ENCODE assay signal across 19 cellular contexts in the genomic region with DNA sequence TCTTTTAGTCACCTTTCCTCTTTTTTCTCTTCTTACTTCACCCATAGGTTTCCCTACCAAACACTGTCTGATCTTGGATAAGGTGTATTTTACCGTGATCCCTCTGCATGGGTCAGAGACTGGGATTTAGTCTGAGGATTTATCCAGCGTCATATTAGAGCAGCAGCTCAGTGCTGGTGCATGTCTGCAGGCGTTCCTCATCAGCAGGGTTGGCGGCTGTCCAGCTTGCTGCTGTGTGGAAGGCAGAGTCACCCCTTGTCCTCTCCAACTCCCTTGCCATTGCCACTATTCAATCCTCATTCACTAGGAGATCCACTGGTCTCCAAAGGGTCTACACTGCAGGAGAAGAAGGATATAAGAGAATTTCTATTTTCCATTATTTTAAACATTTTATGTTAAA. TPM values are rescaled to one million over a fixed set of nuclear protein-coding genes. Genes with fewer than 3 reads are reported as not detected.
A peak's percentile ranks its signal among the peaks of the same experiment; 100 is the strongest.
DNase-seq lines count a peak whose midpoint lies in the region; ATAC-seq and TF ChIP-seq lines count a peak whose summit lies in the region.
"Had no signal": no experiment of that assay in that cellular context is flagged by ENCODE, and none has a peak within 500 bp of the region (broad histone marks: within the 10 kb centered on the region; RNA-seq: fewer than 3 reads in every experiment).

No MANE protein-coding gene starts in this region.

- no peak for ATAC-seq in GM19455 (IDR thresholded peaks at IDR 0.05; ENCODE audit: unreplicated experiment)

- H3K36me3 ChIP-seq in MG63 (no peaks in the 10 kb centered on the region), mammary epithelial cell (ENCODE audit: insufficient read depth, low read length) (no peaks in the 10 kb centered on the region)
- H3K36me3 ChIP-seq: BLaER1 treated with 17β-estradiol and CSF1 and Interleukin-3, amounts not matched to agents 10 nM and 100 nM; esophagus squamous epithelium had no signal

- no peak overlapping the region for H2AFZ ChIP-seq in mammary epithelial cell (ENCODE audit: low read depth, low read length)
- H2AFZ ChIP-seq: parathyroid adenoma had no signal

- H3K36me3 Mint-ChIP-seq in activated CD4-positive, alpha-beta T cell treated with anti-CD3 and anti-CD28 coated beads, Interleukin-2, amount 10 ng/mL, durations not matched to agents 24 days and 14 days (ENCODE audit: low read depth), result no peaks in the 10 kb centered on the region
- no peaks in the 10 kb centered on the region for H3K36me3 Mint-ChIP-seq in osteocyte (ENCODE audit: unreplicated experiment)
- H3K36me3 Mint-ChIP-seq: naive B cell had no signal

- WGBS in mammary epithelial cell (ENCODE audit: low coverage, missing lambda C conversion rate), result 81% methylated on average over 2 of the region's 4 CpGs

- H3K4me3 ChIP-seq in MG63 (no peak overlapping the region), mammary epithelial cell (replicated peaks in 1 of 3; ENCODE audit: insufficient read depth in 1 of 3, low read depth in 2 of 3, low read length in 3 of 3) (no peak overlapping the region)
- H3K4me3 ChIP-seq: BLaER1 treated with 17β-estradiol and CSF1 and Interleukin-3, amounts not matched to agents 10 nM and 100 nM; esophagus squamous epithelium; smooth muscle cell had no signal

- dilution Hi-C loops in mammary epithelial cell (cut with HindIII; ENCODE audit: low sequenced_read_pairs), result no loop called here

- H3K27ac Mint-ChIP-seq in activated CD4-positive, alpha-beta T cell treated with anti-CD3 and anti-CD28 coated beads, Interleukin-2, amount 10 ng/mL, durations not matched to agents 24 days and 14 days, result no peak overlapping the region
- no peak overlapping the region for H3K27ac Mint-ChIP-seq in osteocyte (ENCODE audit: unreplicated experiment)

- H3K4me2 ChIP-seq in mammary epithelial cell (ENCODE audit: insufficient read depth, low read depth, low read length), result no peak overlapping the region
- H3K4me2 ChIP-seq: BLaER1 treated with 17β-estradiol and CSF1 and Interleukin-3, amounts not matched to agents 10 nM and 100 nM; smooth muscle cell had no signal

- H3K9me3 ChIP-seq in MG63 (no peaks in the 10 kb centered on the region), mammary epithelial cell (replicated peaks; ENCODE audit: insufficient read depth, low read length) (no peaks in the 10 kb centered on the region)
- H3K9me3 ChIP-seq: BLaER1 treated with 17β-estradiol and CSF1 and Interleukin-3, amounts not matched to agents 10 nM and 100 nM; esophagus squamous epithelium had no signal

- H3K4me1 ChIP-seq in mammary epithelial cell (ENCODE audit: insufficient read depth, low read length), result peaks cover 22% of the 10 kb centered on the region
- H3K4me1 ChIP-seq: parathyroid adenoma had no signal

- H3K27me3 ChIP-seq in MG63 (peaks cover 5% of the 10 kb centered on the region; the same call in 1 of the 2 replicates), mammary epithelial cell (ENCODE audit: insufficient read depth, low read length) (no peaks in the 10 kb centered on the region)
- H3K27me3 ChIP-seq: BLaER1 treated with 17β-estradiol and CSF1 and Interleukin-3, amounts not matched to agents 10 nM and 100 nM had no signal

- DNase-seq in NCI-H2171 treated with DMSO at 0.1 percent for 48 hours (lab: John Stamatoyannopoulos, UW) (peak; percentile 11), NCI-H2171 (lab: John Stamatoyannopoulos, UW) (no peak), MG63 (peak; percentile 30), mammary epithelial cell (peak; percentile 54), mucosa of gallbladder (ENCODE audit: low spot score) (peak; percentile 56), osteocyte (ENCODE audit: extremely low spot score, unreplicated experiment) (no peak)
- no peak for DNase-seq in activated CD4-positive, alpha-beta T cell treated with anti-CD3 and anti-CD28 coated beads, Interleukin-2, amount 10 ng/mL, durations not matched to agents 24 days and 14 days
- DNase-seq: caudate nucleus; esophagus squamous epithelium; glutamatergic neuron; naive B cell; NCI-H146; NCI-H510A treated with DMSO at 0.1 percent for 48 hours; OCI-M1; stimulated activated CD8-positive, alpha-beta memory T cell treated with anti-CD3 and anti-CD28 coated beads, Interleukin-4, amount 100 ng/mL, for 48 hours had no signal

- H3K9ac ChIP-seq in mammary epithelial cell (ENCODE audit: insufficient read depth, low read length), result no peak overlapping the region
- H3K9ac ChIP-seq: BLaER1 treated with 17β-estradiol and CSF1 and Interleukin-3, amounts not matched to agents 10 nM and 100 nM; parathyroid adenoma had no signal

- CTCF ChIA-PET in mammary epithelial cell (lab: Charles Lee; ENCODE audit: low non-redundant PET), result no interaction called here

- H3K9me3 Mint-ChIP-seq in activated CD4-positive, alpha-beta T cell treated with anti-CD3 and anti-CD28 coated beads, Interleukin-2, amount 10 ng/mL, durations not matched to agents 24 days and 14 days, result no peaks in the 10 kb centered on the region
- no peaks in the 10 kb centered on the region for H3K9me3 Mint-ChIP-seq in osteocyte (ENCODE audit: unreplicated experiment)

- no peak overlapping the region for H3K27ac ChIP-seq in mammary epithelial cell (ENCODE audit: insufficient read depth, low read depth, low read length)
- H3K27ac ChIP-seq: BLaER1 treated with 17β-estradiol and CSF1 and Interleukin-3, amounts not matched to agents 10 nM and 100 nM; esophagus squamous epithelium; parathyroid adenoma had no signal

- H3K27me3 Mint-ChIP-seq in activated CD4-positive, alpha-beta T cell treated with anti-CD3 and anti-CD28 coated beads, Interleukin-2, amount 10 ng/mL, durations not matched to agents 24 days and 14 days, result peaks cover 2% of the 10 kb centered on the region
- H3K27me3 Mint-ChIP-seq in osteocyte (ENCODE audit: unreplicated experiment), result peaks cover 2% of the 10 kb centered on the region

- intact Hi-C loops in mammary epithelial cell (cut with micrococcal nuclease), result no loop called here
- intact Hi-C loops in activated CD4-positive, alpha-beta T cell treated with anti-CD3 and anti-CD28 coated beads, Interleukin-2, amount 10 ng/mL, durations not matched to agents 24 days and 14 days (cut with micrococcal nuclease), result loop anchor here (5.0 to 10.0 kb wide), 3 partner anchors 247 to 579 kb away; no protein-coding TSS in a partner anchor

- no peak overlapping the region for H3K4me3 Mint-ChIP-seq in activated CD4-positive, alpha-beta T cell treated with anti-CD3 and anti-CD28 coated beads, Interleukin-2, amount 10 ng/mL, durations not matched to agents 24 days and 14 days
- no peak overlapping the region for H3K4me3 Mint-ChIP-seq in osteocyte (ENCODE audit: unreplicated experiment)
- H3K4me3 Mint-ChIP-seq: naive B cell had no signal

- no TSS peak for BruUV-seq in mammary epithelial cell (replicated peaks; lab: Mats Ljungman, UMichigan)

- peaks cover 10% of the 10 kb centered on the region for H3K4me1 Mint-ChIP-seq in activated CD4-positive, alpha-beta T cell treated with anti-CD3 and anti-CD28 coated beads, Interleukin-2, amount 10 ng/mL, durations not matched to agents 24 days and 14 days
- no peaks in the 10 kb centered on the region for H3K4me1 Mint-ChIP-seq in osteocyte (ENCODE audit: unreplicated experiment)
- H3K4me1 Mint-ChIP-seq: naive B cell had no signal

- in situ Hi-C loops in mammary epithelial cell (cut with MboI; ENCODE audit: low sequenced_read_pairs in 2 of 2), result no loop called here

- TF ChIP-seq CTCF in mammary epithelial cell (conservative IDR thresholded peaks at IDR 0.05 in 1 of 2, IDR thresholded peaks at IDR 0.05 in 1 of 2; ENCODE audit: extremely low read depth in 1 of 2, insufficient read depth in 1 of 2, low read depth in 1 of 2, low read length in 2 of 2), result no peak
- no peak for TF ChIP-seq CTCF in osteocyte (IDR thresholded peaks at IDR 0.05)

- no peaks in the 10 kb centered on the region for H3K79me2 ChIP-seq in mammary epithelial cell (ENCODE audit: insufficient read depth, low read length)
- H3K79me2 ChIP-seq: parathyroid adenoma had no signal

- H4K20me1 ChIP-seq in mammary epithelial cell (ENCODE audit: insufficient read depth, low read length), result no peaks in the 10 kb centered on the region
- H4K20me1 ChIP-seq: BLaER1 treated with 17β-estradiol and CSF1 and Interleukin-3, amounts not matched to agents 10 nM and 100 nM had no signal

RNA-seq across cellular contexts. Expression of gene FAM78B, which starts 7.3 kb away (rescaled TPM):
- total RNA-seq in MG63 (2014; rRNA removed; shearing (Covaris generic); ENCODE audit: low replicate concordance), result 0.30 TPM in 1 of 2 replicates, not detected in the other
- under 1 TPM; 0.33 to 0.40 TPM for total RNA-seq in mammary epithelial cell
- polyA plus RNA-seq in mammary epithelial cell, result 0.25 TPM
- not detected for polyA minus RNA-seq in mammary epithelial cell
- 2.6 TPM for total RNA-seq in mucosa of gallbladder
- 1.6 and 1.9 TPM in 2 replicates for total RNA-seq in activated CD4-positive, alpha-beta T cell treated with anti-CD3 and anti-CD28 coated beads, Interleukin-2, amount 10 ng/mL, durations not matched to agents 24 days and 14 days
- 0.16 and 0.51 TPM in 2 replicates for total RNA-seq in osteocyte
- polyA plus RNA-seq: smooth muscle cell had no signal

Comparison
In these comparisons a context has a peak if more than half of its experiments do, and no peak if none do; other contexts are left out.
1. DNase-seq: peak in NCI-H2171 treated with DMSO at 0.1 percent for 48 hours (single experiment), MG63 (single experiment), mammary epithelial cell (single experiment) and mucosa of gallbladder (single experiment); none in NCI-H2171 (single experiment), activated CD4-positive, alpha-beta T cell treated with anti-CD3 and anti-CD28 coated beads, Interleukin-2, amount 10 ng/mL, durations not matched to agents 24 days and 14 days (single experiment) and osteocyte (single experiment).